Comparison of ENCODE assay signal across 9 cellular contexts in the genomic region with DNA sequence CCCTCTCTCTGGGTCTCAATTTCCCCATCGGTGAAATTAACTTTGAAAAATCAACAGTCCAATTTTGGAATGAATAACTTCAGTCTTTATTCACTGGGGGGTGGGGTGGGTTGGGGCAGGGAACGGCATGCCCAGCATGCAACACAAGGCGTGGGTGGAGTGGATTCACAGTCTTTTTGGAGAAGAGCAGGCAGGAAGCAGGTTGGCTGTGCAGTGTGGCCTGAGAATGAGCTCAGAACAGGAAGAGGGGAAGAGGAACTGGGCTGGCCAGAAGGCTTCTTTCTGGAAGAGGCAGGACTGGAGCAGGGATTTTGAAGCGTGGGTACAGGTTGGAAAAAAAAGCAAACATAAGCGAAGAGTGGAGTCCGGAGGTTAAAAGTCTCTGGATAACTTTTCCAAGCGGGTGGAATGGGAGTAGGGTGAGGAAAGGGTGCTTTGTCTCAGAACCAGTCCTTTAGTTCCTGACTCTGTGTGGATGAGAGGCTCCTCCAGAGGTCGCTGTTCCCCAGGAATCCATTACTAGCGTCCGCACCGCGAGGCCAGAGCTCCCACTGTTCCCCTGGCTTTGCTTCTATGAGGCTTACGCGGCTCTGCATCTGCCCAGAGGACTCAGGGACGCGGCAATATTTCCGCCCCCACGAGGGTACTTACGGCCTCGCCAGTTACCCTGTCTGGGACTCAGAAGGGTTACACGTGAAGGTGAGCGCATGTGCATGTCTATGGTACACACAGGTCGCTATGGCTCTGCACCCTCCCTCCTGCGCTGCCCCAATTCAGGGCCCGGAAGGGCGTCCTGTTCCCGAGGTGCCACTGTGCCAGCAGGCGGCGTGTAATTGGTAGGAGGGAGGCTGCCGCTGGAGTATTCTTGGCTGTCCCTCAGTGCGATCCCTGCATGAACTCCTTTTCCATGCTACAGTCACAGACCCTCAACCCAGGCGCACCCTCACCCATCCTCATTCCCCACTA. TPM values are rescaled to one million over a fixed set of nuclear protein-coding genes. Genes with fewer than 3 reads are reported as not detected.
A peak's percentile ranks its signal among the peaks of the same experiment; 100 is the strongest.
DNase-seq lines count a peak whose midpoint lies in the region; ATAC-seq and TF ChIP-seq lines count a peak whose summit lies in the region.
"Had no signal": no experiment of that assay in that cellular context is flagged by ENCODE, and none has a peak within 500 bp of the region (broad histone marks: within the 10 kb centered on the region; RNA-seq: fewer than 3 reads in every experiment).

No MANE protein-coding gene starts in this region.

- WGBS in mesendoderm (ENCODE audit: extremely low coverage, insufficient coverage, low lambda C conversion rate): no CpG with 5 or more reads among the region's 32 CpGs

- H3K36me3 ChIP-seq in BLaER1 (peaks cover 14% of the 10 kb centered on the region), mesendoderm (ENCODE audit: control insufficient read depth, insufficient read depth, low read length) (no peaks in the 10 kb centered on the region)

- no peaks in the 10 kb centered on the region for H3K36me3 Mint-ChIP-seq in endothelial cell (ENCODE audit: low read depth, unreplicated experiment)

- ATAC-seq in GM21447 (IDR thresholded peaks at IDR 0.05; ENCODE audit: unreplicated experiment): peak; percentile 43
- peak; percentile 37 for ATAC-seq in stimulated activated naive CD8-positive, alpha-beta T cell treated with anti-CD3 and anti-CD28 coated beads, Interleukin-15, Interleukin-2, amounts not matched to agents 100 U/mL and 50 U/mL, for 24 hours
- no peak for ATAC-seq in GM19035 (IDR thresholded peaks at IDR 0.05; ENCODE audit: unreplicated experiment)

- no peak overlapping the region for H2BK120ac ChIP-seq in mesendoderm (ENCODE audit: low read depth, low read length)

- H3K4me3 ChIP-seq in BLaER1 (no peak overlapping the region), mesendoderm (ENCODE audit: low read length) (peak overlapping the region; percentile 25)

- H3K79me2 ChIP-seq in mesendoderm (ENCODE audit: control insufficient read depth, insufficient read depth, low read length): no peaks in the 10 kb centered on the region

- H3K79me1 ChIP-seq in mesendoderm (ENCODE audit: low read length): no peaks in the 10 kb centered on the region

- H3K27me3 Mint-ChIP-seq in endothelial cell (ENCODE audit: unreplicated experiment): peaks cover 25% of the 10 kb centered on the region

- peak overlapping the region; percentile 77 for H3K4me3 Mint-ChIP-seq in endothelial cell (ENCODE audit: unreplicated experiment)

- peak overlapping the region; percentile 50 for H3K4me2 ChIP-seq in BLaER1
- peak overlapping the region; percentile 89 for H3K4me2 ChIP-seq in mesendoderm (ENCODE audit: low read length)

- no peak overlapping the region for H3K27ac ChIP-seq in BLaER1
- H3K27ac ChIP-seq in mesendoderm (ENCODE audit: low read depth, low read length): no peak overlapping the region

- H2AK5ac ChIP-seq in mesendoderm (ENCODE audit: low read length): no peak overlapping the region

- no peak overlapping the region for H3K9ac ChIP-seq in BLaER1
- H3K9ac ChIP-seq in mesendoderm (ENCODE audit: low read length): peak overlapping the region; percentile 60

- TF ChIP-seq CTCF in endothelial cell (IDR thresholded peaks at IDR 0.05; ENCODE audit: unreplicated experiment): peak; percentile 72

- H2BK15ac ChIP-seq in mesendoderm (replicated peaks; ENCODE audit: low read depth): no peak overlapping the region

- no peak overlapping the region for H4K5ac ChIP-seq in mesendoderm (ENCODE audit: low read length)

- peaks cover 40% of the 10 kb centered on the region for H3K4me1 Mint-ChIP-seq in endothelial cell (ENCODE audit: unreplicated experiment)

- no peak overlapping the region for H3K18ac ChIP-seq in mesendoderm (ENCODE audit: low read length)

- no peak overlapping the region for H4K8ac ChIP-seq in mesendoderm (ENCODE audit: low read depth, low read length)

- no peaks in the 10 kb centered on the region for H3K9me3 Mint-ChIP-seq in endothelial cell (ENCODE audit: unreplicated experiment)

- DNase-seq in NCI-H526 treated with DMSO at 0.1 percent for 48 hours (lab: John Stamatoyannopoulos, UW) (peak; percentile 63), endothelial cell (ENCODE audit: low spot score) (peak; percentile 87), mesendoderm (peak; percentile 92)
- peak; percentile 83 for DNase-seq in activated CD8-positive, alpha-beta memory T cell treated with anti-CD3 and anti-CD28 coated beads for 24 hours
- DNase-seq in stimulated activated naive CD8-positive, alpha-beta T cell treated with anti-CD3 and anti-CD28 coated beads, Interleukin-15, Interleukin-2, amounts not matched to agents 100 U/mL and 50 U/mL, for 24 hours: peak; percentile 71

- peak overlapping the region; percentile 97 for H3K27ac Mint-ChIP-seq in endothelial cell (ENCODE audit: unreplicated experiment)

- peaks cover 60% of the 10 kb centered on the region for H3K27me3 ChIP-seq in BLaER1
- peaks cover 38% of the 10 kb centered on the region for H3K27me3 ChIP-seq in mesendoderm (ENCODE audit: insufficient read depth, low read length, poor library complexity)

- H4K20me1 ChIP-seq in BLaER1: peaks cover 77% of the 10 kb centered on the region

- no peak overlapping the region for H3K4ac ChIP-seq in mesendoderm (ENCODE audit: low read depth, low read length)

- peak overlapping the region; percentile 65 for H3K56ac ChIP-seq in mesendoderm (ENCODE audit: low read length)

- H3K23ac ChIP-seq in mesendoderm (ENCODE audit: low read length): peak overlapping the region; percentile 50

- no peak overlapping the region for H2BK5ac ChIP-seq in mesendoderm (ENCODE audit: low read length)

- no peaks in the 10 kb centered on the region for H3K9me3 ChIP-seq in BLaER1

- H3K4me1 ChIP-seq in BLaER1 (peaks cover 29% of the 10 kb centered on the region), mesendoderm (ENCODE audit: control insufficient read depth, low read depth, low read length) (peaks cover 16% of the 10 kb centered on the region)

RNA-seq across cellular contexts. Expression of gene FOXD2, which starts 5.5 kb away (rescaled TPM):
- 0.15 TPM for total RNA-seq in endothelial cell (ENCODE audit: unreplicated experiment)
- polyA plus RNA-seq in mesendoderm (2013, experiment 1 of 2): 0.01 TPM
- 0.01 TPM for polyA plus RNA-seq in mesendoderm (2013, experiment 2 of 2)

RNA-seq across cellular contexts. Expression of gene FOXE3, which starts 16.3 kb away (rescaled TPM):
- total RNA-seq in endothelial cell (ENCODE audit: unreplicated experiment): not detected
- polyA plus RNA-seq in mesendoderm (2013, experiment 1 of 2): 0.17 TPM
- polyA plus RNA-seq in mesendoderm (2013, experiment 2 of 2): 0.17 TPM
- total RNA-seq: urinary bladder had no signal
- polyA plus RNA-seq: urinary bladder had no signal
